ENCODE assay signal across 28 cellular contexts in the genomic region with DNA sequence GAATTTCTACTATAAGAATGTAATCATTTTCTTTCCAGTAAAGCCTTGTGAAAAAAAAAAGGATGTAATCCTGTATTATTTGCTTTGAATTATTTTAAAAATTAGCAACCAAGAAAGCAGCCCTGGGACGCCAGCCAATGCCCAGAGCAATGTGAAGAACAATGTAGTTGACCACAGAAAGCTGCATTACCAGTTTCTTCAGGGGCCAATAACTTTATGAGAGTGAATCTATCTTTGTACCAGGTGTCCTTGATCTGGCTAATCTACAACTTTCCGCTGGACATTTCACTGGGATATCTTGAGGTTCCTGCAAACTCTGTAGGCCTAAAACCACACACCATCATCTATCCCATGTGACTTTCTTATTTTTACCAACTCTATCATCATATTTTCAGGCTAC. TPM values are rescaled to one million over a fixed set of nuclear protein-coding genes. Genes with fewer than 3 reads are reported as not detected.
A peak's percentile ranks its signal among the peaks of the same experiment; 100 is the strongest.
DNase-seq lines count a peak whose midpoint lies in the region; TF ChIP-seq lines count a peak whose summit lies in the region.
"Had no signal": no experiment of that assay in that cellular context is flagged by ENCODE, and none has a peak within 500 bp of the region (broad histone marks: within the 10 kb centered on the region; RNA-seq: fewer than 3 reads in every experiment).

No MANE protein-coding gene starts in this region.

- DNase-seq in activated CD4-positive, alpha-beta T cell treated with anti-CD3 and anti-CD28 coated beads, Interleukin-2, amount 10 ng/mL, durations not matched to agents 7 days and 5 days = no peak
- DNase-seq in activated CD4-positive, alpha-beta T cell treated with anti-CD3 and anti-CD28 coated beads, Interleukin-2, amount 50 U/mL, for 4 hours = no peak
- DNase-seq in fibroblast of the aortic adventitia (ENCODE audit: low read depth) (peak; percentile 70), NCI-H2029 treated with DMSO at 0.1 percent for 48 hours (lab: John Stamatoyannopoulos, UW) (no peak), erythroblast (lab: John Stamatoyannopoulos, UW) (no peak), progenitor cell of endocrine pancreas (ENCODE audit: low spot score, unreplicated experiment) (no peak)
- DNase-seq in stimulated activated CD4-positive, alpha-beta T cell treated with anti-CD3 and anti-CD28 coated beads, Interleukin-15, amount 100 ng/mL, for 24 hours = no peak
- DNase-seq: 8988T; activated CD4-positive, alpha-beta memory T cell treated with anti-CD3 and anti-CD28 coated beads for 36 hours; activated T-cell treated with anti-CD3 and anti-CD28 coated beads, Interleukin-2, amount 50 U/mL, for 24 hours; central memory CD4-positive, alpha-beta T cell; DMS 273 treated with DMSO at 0.1 percent for 48 hours; effector CD8-positive, alpha-beta T cell; H7; IMR-90; kidney; MV-4-11; naive thymus-derived CD8-positive, alpha-beta T cell; NCI-H2029; NCI-H510A; SIG-M5; spleen; T-helper 17 cell; WERI-Rb-1 had no signal

- CTCF ChIA-PET in activated CD4-positive, alpha-beta T cell treated with anti-CD3 and anti-CD28 coated beads, Interleukin-2, amount 10 ng/mL, durations not matched to agents 7 days and 5 days (lab: Charles Lee) = no interaction called here

- H3K27me3 Mint-ChIP-seq in activated CD4-positive, alpha-beta T cell treated with anti-CD3 and anti-CD28 coated beads, Interleukin-2, amount 10 ng/mL, durations not matched to agents 7 days and 5 days = peaks cover 2% of the 10 kb centered on the region
- peaks cover 4% of the 10 kb centered on the region for H3K27me3 Mint-ChIP-seq in progenitor cell of endocrine pancreas
- H3K27me3 Mint-ChIP-seq: activated CD4-positive, alpha-beta memory T cell treated with anti-CD3 and anti-CD28 coated beads for 36 hours; activated naive CD8-positive, alpha-beta T cell; activated T-cell treated with anti-CD3 and anti-CD28 coated beads, Interleukin-2, amount 50 U/mL, for 24 hours; naive thymus-derived CD8-positive, alpha-beta T cell had no signal

- peaks cover 16% of the 10 kb centered on the region for H3K4me1 Mint-ChIP-seq in activated CD4-positive, alpha-beta T cell treated with anti-CD3 and anti-CD28 coated beads, Interleukin-2, amount 10 ng/mL, durations not matched to agents 7 days and 5 days
- H3K4me1 Mint-ChIP-seq in progenitor cell of endocrine pancreas (ENCODE audit: low read depth) = no peaks in the 10 kb centered on the region

- TF ChIP-seq CTCF in VCaP (conservative IDR thresholded peaks at IDR 0.05) (no peak), fibroblast of the aortic adventitia (IDR thresholded peaks at IDR 0.05; ENCODE audit: insufficient read depth, low read length) (no peak), progenitor cell of endocrine pancreas (IDR thresholded peaks at IDR 0.05; ENCODE audit: unreplicated experiment) (no peak)

- H3K4me3 ChIP-seq in fibroblast of the aortic adventitia (ENCODE audit: low read depth, low read length) = no peak overlapping the region
- H3K4me3 ChIP-seq: BLaER1 treated with 17β-estradiol and CSF1 and Interleukin-3, amounts not matched to agents 10 nM and 100 nM; hepatocyte; spleen had no signal

- H3K36me3 Mint-ChIP-seq in activated CD4-positive, alpha-beta T cell treated with anti-CD3 and anti-CD28 coated beads, Interleukin-2, amount 10 ng/mL, durations not matched to agents 7 days and 5 days (ENCODE audit: low read depth) = peaks cover 2% of the 10 kb centered on the region
- H3K36me3 Mint-ChIP-seq in progenitor cell of endocrine pancreas (ENCODE audit: insufficient read depth) = no peaks in the 10 kb centered on the region
- H3K36me3 Mint-ChIP-seq: activated CD4-positive, alpha-beta memory T cell treated with anti-CD3 and anti-CD28 coated beads for 36 hours; activated naive CD8-positive, alpha-beta T cell; naive thymus-derived CD8-positive, alpha-beta T cell had no signal

- no peak overlapping the region for H3K4me3 Mint-ChIP-seq in activated CD4-positive, alpha-beta T cell treated with anti-CD3 and anti-CD28 coated beads, Interleukin-2, amount 10 ng/mL, durations not matched to agents 7 days and 5 days
- H3K4me3 Mint-ChIP-seq in progenitor cell of endocrine pancreas (ENCODE audit: low read depth) = no peak overlapping the region
- H3K4me3 Mint-ChIP-seq: activated CD4-positive, alpha-beta memory T cell treated with anti-CD3 and anti-CD28 coated beads for 36 hours; activated naive CD8-positive, alpha-beta T cell; activated T-cell treated with anti-CD3 and anti-CD28 coated beads, Interleukin-2, amount 50 U/mL, for 24 hours; naive thymus-derived CD8-positive, alpha-beta T cell; T-helper 17 cell had no signal

- no peak for TF ChIP-seq POLR2A in erythroblast (IDR thresholded peaks at IDR 0.05; ENCODE audit: low read length)

- peaks cover 2% of the 10 kb centered on the region for H3K9me3 Mint-ChIP-seq in activated CD4-positive, alpha-beta T cell treated with anti-CD3 and anti-CD28 coated beads, Interleukin-2, amount 10 ng/mL, durations not matched to agents 7 days and 5 days
- H3K9me3 Mint-ChIP-seq in progenitor cell of endocrine pancreas (ENCODE audit: low read depth) = no peaks in the 10 kb centered on the region
- H3K9me3 Mint-ChIP-seq: activated CD4-positive, alpha-beta memory T cell treated with anti-CD3 and anti-CD28 coated beads for 36 hours; activated T-cell treated with anti-CD3 and anti-CD28 coated beads, Interleukin-2, amount 50 U/mL, for 24 hours; naive thymus-derived CD8-positive, alpha-beta T cell had no signal

- POLR2A ChIA-PET in activated CD4-positive, alpha-beta T cell treated with anti-CD3 and anti-CD28 coated beads, Interleukin-2, amount 10 ng/mL, durations not matched to agents 7 days and 5 days (lab: Charles Lee) = no interaction called here

- peak overlapping the region; percentile 82 for H3K27ac ChIP-seq in VCaP
- H3K27ac ChIP-seq: BLaER1 treated with 17β-estradiol and CSF1 and Interleukin-3, amounts not matched to agents 10 nM and 100 nM; hepatocyte; spleen; WERI-Rb-1 had no signal

- H3K27ac Mint-ChIP-seq in activated CD4-positive, alpha-beta T cell treated with anti-CD3 and anti-CD28 coated beads, Interleukin-2, amount 10 ng/mL, durations not matched to agents 7 days and 5 days = peak overlapping the region; percentile 31
- H3K27ac Mint-ChIP-seq in progenitor cell of endocrine pancreas = no peak overlapping the region
- H3K27ac Mint-ChIP-seq: activated CD4-positive, alpha-beta memory T cell treated with anti-CD3 and anti-CD28 coated beads for 36 hours; activated naive CD8-positive, alpha-beta T cell; activated T-cell treated with anti-CD3 and anti-CD28 coated beads, Interleukin-2, amount 50 U/mL, for 24 hours; T-helper 17 cell had no signal

RNA-seq across cellular contexts. Expression of a gene that starts 7.6 kb away (rescaled TPM):
- total RNA-seq in activated CD4-positive, alpha-beta T cell treated with anti-CD3 and anti-CD28 coated beads, Interleukin-2, amount 10 ng/mL, durations not matched to agents 7 days and 5 days = 10 to 100 TPM; 27.3 to 30.1 TPM
- total RNA-seq in fibroblast of the aortic adventitia (ENCODE audit: low replicate concordance) (14.8 and 43.6 TPM in 2 replicates), progenitor cell of endocrine pancreas (22.1 and 22.3 TPM in 2 replicates)
